In the genomic region with DNA sequence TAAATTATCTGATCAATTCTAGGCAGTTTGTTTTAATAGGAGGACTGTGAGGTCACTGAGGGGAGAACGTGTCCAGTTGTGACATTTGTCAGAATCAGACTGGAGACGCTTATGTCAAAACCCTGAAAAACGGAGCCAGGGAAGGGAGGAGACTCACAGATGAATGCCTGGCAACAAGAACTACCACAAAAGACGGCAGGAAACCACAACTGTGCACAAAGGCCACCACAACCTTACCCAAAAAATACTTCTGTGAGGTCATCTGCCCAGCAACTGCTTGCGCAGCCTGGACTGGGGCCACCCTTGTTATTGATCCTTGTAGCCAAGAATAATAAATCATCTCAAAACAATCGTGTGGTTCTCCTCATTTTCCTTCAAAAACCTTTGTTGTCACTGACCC, we compare ENCODE assay signal across 9 cellular contexts.
DNase-seq lines count a peak whose midpoint lies in the region; ATAC-seq and TF ChIP-seq lines count a peak whose summit lies in the region.
"Had no signal": no experiment of that assay in that cellular context is flagged by ENCODE, and none has a peak within 500 bp of the region (broad histone marks: within the 10 kb centered on the region; RNA-seq: fewer than 3 reads in every experiment).

No MANE protein-coding gene starts in this region.

- peak; percentile 40 for ATAC-seq in GM19468 (IDR thresholded peaks at IDR 0.05; ENCODE audit: extremely low read depth, unreplicated experiment)

- no peak overlapping the region for H2AFZ ChIP-seq in osteoblast (ENCODE audit: low read length)

- DNase-seq in HT1080 (ENCODE audit: low read depth) (peak; percentile 53), osteoblast (ENCODE audit: insufficient read length, low spot score, missing footprints) (no peak), G401 (ENCODE audit: low spot score) (no peak), DMS53 (lab: John Stamatoyannopoulos, UW) (no peak)
- peak; percentile 13 for DNase-seq in activated T-helper 9 cell treated with anti-CD3 and anti-CD28 coated beads, Interleukin-2, amount 50 U/mL, for 16 hours (ENCODE audit: low read depth)
- DNase-seq in stimulated activated CD8-positive, alpha-beta memory T cell treated with anti-CD3 and anti-CD28 coated beads, Interleukin-15, amount 100 ng/mL, for 1 hour (ENCODE audit: low read depth) = peak; percentile 4
- DNase-seq: NCI-H510A treated with DMSO at 0.1 percent for 48 hours had no signal

- TF ChIP-seq CTCF in osteoblast (IDR thresholded peaks at IDR 0.05; ENCODE audit: extremely low read depth, low read depth, low read length) = no peak

- no peaks in the 10 kb centered on the region for H3K36me3 ChIP-seq in osteoblast (ENCODE audit: insufficient read depth, low read length)
- H3K36me3 ChIP-seq: breast epithelium had no signal

- no peaks in the 10 kb centered on the region for H4K20me1 ChIP-seq in osteoblast (ENCODE audit: insufficient read depth, low read length)

- H3K27ac ChIP-seq in osteoblast (ENCODE audit: low read depth, low read length) = no peak overlapping the region
- H3K27ac ChIP-seq: breast epithelium had no signal

- H3K4me3 ChIP-seq in osteoblast (ENCODE audit: insufficient read depth, low read length) = no peak overlapping the region
- H3K4me3 ChIP-seq: breast epithelium had no signal

- no peaks in the 10 kb centered on the region for H3K4me1 ChIP-seq in osteoblast (ENCODE audit: insufficient read depth, low read length)
- H3K4me1 ChIP-seq: breast epithelium had no signal

- H3K27me3 ChIP-seq in osteoblast (ENCODE audit: insufficient read depth, low read length) = no peaks in the 10 kb centered on the region

- no peaks in the 10 kb centered on the region for H3K9me3 ChIP-seq in osteoblast (ENCODE audit: low read depth, low read length)
- H3K9me3 ChIP-seq: breast epithelium had no signal

- no peak overlapping the region for H3K4me2 ChIP-seq in osteoblast (ENCODE audit: insufficient read depth, low read length)

- no peaks in the 10 kb centered on the region for H3K79me2 ChIP-seq in osteoblast (ENCODE audit: insufficient read depth, low read length)

- in situ Hi-C loops in G401 (cut with HindIII; ENCODE audit: low sequenced_read_pairs) = no loop called here

Comparison
In these comparisons a context has a peak if more than half of its experiments do, and no peak if none do; other contexts are left out.
1. DNase-seq: peak in HT1080 (single experiment), activated T-helper 9 cell treated with anti-CD3 and anti-CD28 coated beads, Interleukin-2, amount 50 U/mL, for 16 hours (single experiment) and stimulated activated CD8-positive, alpha-beta memory T cell treated with anti-CD3 and anti-CD28 coated beads, Interleukin-15, amount 100 ng/mL, for 1 hour (single experiment); none in osteoblast (single experiment), G401 (single experiment) and DMS53 (single experiment).